Comparison of ENCODE assay signal across 16 cellular contexts in genomic region chr2:238155051-238155760, GRCh38. TPM values are rescaled to one million over a fixed set of nuclear protein-coding genes. Genes with fewer than 3 reads are reported as not detected.
DNase-seq lines count a peak whose midpoint lies in the region; ATAC-seq, FAIRE-seq and TF ChIP-seq lines count a peak whose summit lies in the region.
"Had no signal": no experiment of that assay in that cellular context is flagged by ENCODE, and none has a peak within 500 bp of the region (broad histone marks: within the 10 kb centered on the region; RNA-seq: fewer than 3 reads in every experiment).

No MANE protein-coding gene starts in this region.

- no peaks in the 10 kb centered on the region for H4K20me1 ChIP-seq in K562 (replicated peaks; ENCODE audit: control insufficient read depth, insufficient read depth, low read length)

- POLR2A ChIA-PET in K562 (lab: Yijun Ruan, JAX): no interaction called here

- no peak for TF ChIP-seq CTCF in K562 (IDR thresholded peaks at IDR 0.05 in 2 of 3, conservative IDR thresholded peaks at IDR 0.05 in 1 of 3; ENCODE audit: insufficient read depth in 2 of 3, low read depth in 1 of 3, low read length in 3 of 3)

- CTCF ChIA-PET in K562 (lab: Yijun Ruan, JAX; ENCODE audit: low intra/inter-chr PET ratio): no interaction called here

- H3K36me3 ChIP-seq in K562 (ENCODE audit: control insufficient read depth, insufficient read depth, low read length): no peaks in the 10 kb centered on the region

- FAIRE-seq in K562 (lab: Jason Lieb, UNC): no peak
- FAIRE-seq: keratinocyte had no signal

- no peak overlapping the region for H2AFZ ChIP-seq in K562 (ENCODE audit: low read depth, low read length)

- BruUV-seq in K562 (replicated peaks; lab: Mats Ljungman, UMichigan): no TSS peak

- no peak for ATAC-seq in K562
- ATAC-seq in left ventricle myocardium superior: peak; percentile 38
- no peak for ATAC-seq in HG02970 (IDR thresholded peaks at IDR 0.05; ENCODE audit: low FRiP score, unreplicated experiment)
- ATAC-seq: stimulated activated effector memory CD8-positive, alpha-beta T cell treated with anti-CD3 and anti-CD28 coated beads, Interleukin-12 subunit alpha, Interleukin-12 subunit beta, amount 100 ng/mL, for 72 hours; T-cell had no signal

- no peak for TF ChIP-seq POLR2A in K562 (conservative IDR thresholded peaks at IDR 0.05)

- intact Hi-C loops in K562 (cut with micrococcal nuclease) (no loop called here), left ventricle myocardium superior (cut with micrococcal nuclease) (no loop called here)

- TF ChIP-seq RAD21 in K562 (CRISPR knock-in tag; conservative IDR thresholded peaks at IDR 0.05 in 1 of 2, IDR thresholded peaks at IDR 0.05 in 1 of 2): no peak

- H3K9me3 ChIP-seq in K562 (replicated peaks; ENCODE audit: control insufficient read depth, insufficient read depth, low read depth, low read length): no peaks in the 10 kb centered on the region
- H3K9me3 ChIP-seq: esophagus muscularis mucosa had no signal

- no peak overlapping the region for H3K4me2 ChIP-seq in K562 (ENCODE audit: insufficient read depth, low read length)

- H3K9ac ChIP-seq in K562 (ENCODE audit: insufficient read depth in 1 of 2, low read depth in 2 of 2, low read length in 2 of 2): no peak overlapping the region; a peak in 1 of 4 replicates

- in situ Hi-C loops in K562 (cut with MboI): no loop called here

- no peak overlapping the region for H3K4me3 ChIP-seq in K562
- H3K4me3 ChIP-seq: esophagus muscularis mucosa had no signal

- no peak overlapping the region for H3K27ac ChIP-seq in K562 (ENCODE audit: extremely low read depth, low read depth, low read length)

- H3K27me3 ChIP-seq in K562 (ENCODE audit: control insufficient read depth in 2 of 2, insufficient read depth in 2 of 2, low read length in 2 of 2): no peaks in the 10 kb centered on the region

- TF ChIP-seq EP300 in K562 (IDR thresholded peaks at IDR 0.05; ENCODE audit: low read length): no peak

- peaks cover 0 to 43% of the 10 kb centered on the region in 2 experiments; a peak in 2 of 5 replicates for H3K4me1 ChIP-seq in K562 (replicated peaks in 1 of 2; ENCODE audit: control insufficient read depth in 2 of 2, insufficient read depth in 2 of 2, low read length in 2 of 2)

- DNase-seq in DMS53 treated with DMSO at 0.1 percent for 48 hours (lab: John Stamatoyannopoulos, UW; ENCODE audit: unreplicated experiment): peak; percentile 37
- no peak for DNase-seq in K562 (ENCODE audit: extremely low read depth in 1 of 4, low spot score in 3 of 4)
- DNase-seq in left ventricle myocardium superior: peak; percentile 60
- DNase-seq in renal cortical epithelial cell (ENCODE audit: low read depth): peak; percentile 96
- no peak for DNase-seq in A172 (ENCODE audit: low spot score)
- no peak for DNase-seq in NCI-H2196 (lab: John Stamatoyannopoulos, UW; ENCODE audit: unreplicated experiment)
- DNase-seq in activated CD4-positive, alpha-beta T cell treated with anti-CD3 and anti-CD28 coated beads for 1 hour: no peak
- DNase-seq: activated gamma-delta T cell, GF-D8, NCI-H2107, T-cell had no signal

- H3K9me1 ChIP-seq in K562 (ENCODE audit: control insufficient read depth, insufficient read depth, low read length): no peaks in the 10 kb centered on the region

- no peaks in the 10 kb centered on the region for H3K79me2 ChIP-seq in K562 (ENCODE audit: control insufficient read depth, insufficient read depth, low read length)

- 58% methylated on average over 14 of the region's 19 CpGs for WGBS in K562 (ENCODE audit: insufficient coverage, low coverage, missing lambda C conversion rate)

RNA-seq across cellular contexts. Expression of gene ERFE, which starts 3.6 kb away (rescaled TPM):
- 6.9 and 19.3 TPM in 2 replicates for total RNA-seq in K562 (2011; cell fraction: chromatin; rRNA removed; ENCODE audit: low replicate concordance)
- 14.7 and 17.0 TPM in 2 replicates for total RNA-seq in K562 (2011; cell fraction: nucleolus; rRNA removed)
- 9.9 and 10.2 TPM in 2 replicates for total RNA-seq in K562 (2011; cell fraction: nucleoplasm; rRNA removed)
- total RNA-seq in K562 (2014; rRNA removed) (4.1 and 5.8 TPM in 2 replicates), K562 (2014; rRNA removed; fragmentation: Illumina TruSeq; extraction: Trizol) (2.5 and 3.7 TPM in 2 replicates), K562 (2015; rRNA removed; fragmentation: Illumina TruSeq; extraction: Trizol) (1.0 and 1.1 TPM in 2 replicates), K562 (2021) (6.5 and 6.7 TPM in 2 replicates), left ventricle myocardium superior (not detected), renal cortical epithelial cell (10.4 and 13.9 TPM in 2 replicates)
- polyA plus RNA-seq in K562 (2011; rRNA removed) (2.5 and 3.1 TPM in 2 replicates), K562 (2014; fragmentation: Illumina TruSeq; extraction: Trizol) (5.2 and 5.4 TPM in 2 replicates), K562 (2014; fragmentation: Nextera tagmentation; extraction: Ambion mirVana) (1 to 10 TPM in 1 of 2 experiments, under 1 TPM in 1; 0.55 to 1.1 TPM), K562 (2014; rRNA removed) (7.1 and 8.2 TPM in 2 replicates)
- polyA plus RNA-seq in K562 (2011; cell fraction: cytosol; rRNA removed): 2.4 and 5.0 TPM in 2 replicates
- polyA plus RNA-seq in K562 (2011; cell fraction: nucleus; rRNA removed): 7.7 and 15.1 TPM in 2 replicates
- 2.7 and 20.8 TPM in 2 replicates for polyA plus RNA-seq in K562 (2012)
- polyA minus RNA-seq in K562 (2011; rRNA and poly(A)+ RNA removed): 0.18 and 0.35 TPM in 2 replicates
- polyA minus RNA-seq in K562 (2011; cell fraction: cytosol; rRNA and poly(A)+ RNA removed): 1.0 TPM in 1 of 2 replicates, not detected in the other
- polyA minus RNA-seq in K562 (2011; cell fraction: nucleus; rRNA and poly(A)+ RNA removed): 1.9 and 3.0 TPM in 2 replicates
- 25.3 and 31.3 TPM in 2 replicates for total RNA-seq in A172 (2014; rRNA removed; shearing (Covaris generic))
- total RNA-seq: T-cell had no signal
- polyA plus RNA-seq: CD14-positive monocyte had no signal

RNA-seq across cellular contexts. Expression of gene KLHL30, which starts 16.7 kb away (rescaled TPM):
- total RNA-seq in K562 (2011; cell fraction: chromatin; rRNA removed; ENCODE audit: low replicate concordance): 0.21 TPM in 1 of 2 replicates, not detected in the other
- 0.53 and 0.67 TPM in 2 replicates for total RNA-seq in K562 (2011; cell fraction: nucleolus; rRNA removed)
- total RNA-seq in K562 (2011; cell fraction: nucleoplasm; rRNA removed): 0.07 TPM in 1 of 2 replicates, not detected in the other
- not detected in 2 replicates for total RNA-seq in K562 (2014; rRNA removed)
- total RNA-seq in K562 (2014; rRNA removed; fragmentation: Illumina TruSeq; extraction: Trizol): not detected in 2 replicates
- not detected in 2 replicates for total RNA-seq in K562 (2015; rRNA removed; fragmentation: Illumina TruSeq; extraction: Trizol)
- 0.04 TPM in 1 of 2 replicates, not detected in the other for total RNA-seq in K562 (2021)
- 0.03 TPM in 1 of 2 replicates, not detected in the other for polyA plus RNA-seq in K562 (2011; rRNA removed)
- 0.09 TPM in 1 of 2 replicates, not detected in the other for polyA plus RNA-seq in K562 (2011; cell fraction: cytosol; rRNA removed)
- 0.07 and 0.09 TPM in 2 replicates for polyA plus RNA-seq in K562 (2011; cell fraction: nucleus; rRNA removed)
- 0.03 and 0.06 TPM in 2 replicates for polyA plus RNA-seq in K562 (2012)
- not detected in 2 replicates for polyA plus RNA-seq in K562 (2014; fragmentation: Illumina TruSeq; extraction: Trizol)
- polyA plus RNA-seq in K562 (2014; fragmentation: Nextera tagmentation; extraction: Ambion mirVana): not detected
- not detected in 2 replicates for polyA plus RNA-seq in K562 (2014; rRNA removed)
- not detected in 2 replicates for polyA minus RNA-seq in K562 (2011; rRNA and poly(A)+ RNA removed)
- not detected in 2 replicates for polyA minus RNA-seq in K562 (2011; cell fraction: cytosol; rRNA and poly(A)+ RNA removed)
- polyA minus RNA-seq in K562 (2011; cell fraction: nucleus; rRNA and poly(A)+ RNA removed): 0.11 and 0.13 TPM in 2 replicates
- total RNA-seq in left ventricle myocardium superior: 22.0 TPM
- 0.40 and 0.87 TPM in 2 replicates for total RNA-seq in renal cortical epithelial cell
- 6.3 and 7.4 TPM in 2 replicates for total RNA-seq in A172 (2014; rRNA removed; shearing (Covaris generic))
- total RNA-seq: T-cell had no signal
- polyA plus RNA-seq: keratinocyte had no signal

RNA-seq across cellular contexts. Expression of gene ILKAP, which starts 48.3 kb away (rescaled TPM):
- 68.1 and 109 TPM in 2 replicates for total RNA-seq in K562 (2011; cell fraction: chromatin; rRNA removed; ENCODE audit: low replicate concordance)
- 43.0 and 45.2 TPM in 2 replicates for total RNA-seq in K562 (2011; cell fraction: nucleolus; rRNA removed)
- total RNA-seq in K562 (2011; cell fraction: nucleoplasm; rRNA removed): 64.3 and 84.1 TPM in 2 replicates
- total RNA-seq in K562 (2014; rRNA removed): 20.6 and 25.5 TPM in 2 replicates
- 19.4 and 20.7 TPM in 2 replicates for total RNA-seq in K562 (2014; rRNA removed; fragmentation: Illumina TruSeq; extraction: Trizol)
- total RNA-seq in K562 (2015; rRNA removed; fragmentation: Illumina TruSeq; extraction: Trizol): 17.8 and 18.8 TPM in 2 replicates
- total RNA-seq in K562 (2021): 29.4 and 31.8 TPM in 2 replicates
- 25.1 and 31.7 TPM in 2 replicates for polyA plus RNA-seq in K562 (2011; rRNA removed)
- polyA plus RNA-seq in K562 (2011; cell fraction: cytosol; rRNA removed): 17.5 and 18.4 TPM in 2 replicates
- 63.8 and 66.9 TPM in 2 replicates for polyA plus RNA-seq in K562 (2011; cell fraction: nucleus; rRNA removed)
- 23.4 and 24.4 TPM in 2 replicates for polyA plus RNA-seq in K562 (2012)
- polyA plus RNA-seq in K562 (2014; fragmentation: Illumina TruSeq; extraction: Trizol): 24.8 and 25.0 TPM in 2 replicates
- polyA plus RNA-seq in K562 (2014; fragmentation: Nextera tagmentation; extraction: Ambion mirVana): 1 to 10 TPM; 3.1 to 5.6 TPM
- polyA plus RNA-seq in K562 (2014; rRNA removed): 43.9 and 46.7 TPM in 2 replicates
- 25.0 and 25.6 TPM in 2 replicates for polyA minus RNA-seq in K562 (2011; rRNA and poly(A)+ RNA removed)
- polyA minus RNA-seq in K562 (2011; cell fraction: cytosol; rRNA and poly(A)+ RNA removed): 11.1 and 12.0 TPM in 2 replicates
- polyA minus RNA-seq in K562 (2011; cell fraction: nucleus; rRNA and poly(A)+ RNA removed): 19.9 and 24.2 TPM in 2 replicates
- total RNA-seq in left ventricle myocardium superior: 26.7 TPM
- 11.8 and 20.7 TPM in 2 replicates for total RNA-seq in renal cortical epithelial cell
- 21.2 and 22.2 TPM in 2 replicates for total RNA-seq in A172 (2014; rRNA removed; shearing (Covaris generic))

RNA-seq across cellular contexts. Expression of gene ESPNL, which starts 55.1 kb away (rescaled TPM):
- 0.30 TPM in 1 of 2 replicates, not detected in the other for total RNA-seq in K562 (2011; cell fraction: chromatin; rRNA removed; ENCODE audit: low replicate concordance)
- total RNA-seq in K562 (2011; cell fraction: nucleolus; rRNA removed): 0.26 and 0.33 TPM in 2 replicates
- 0.07 TPM in 1 of 2 replicates, not detected in the other for total RNA-seq in K562 (2011; cell fraction: nucleoplasm; rRNA removed)
- 0.04 and 0.09 TPM in 2 replicates for total RNA-seq in K562 (2014; rRNA removed)
- not detected in 2 replicates for total RNA-seq in K562 (2014; rRNA removed; fragmentation: Illumina TruSeq; extraction: Trizol)
- 0.04 TPM in 2 replicates for total RNA-seq in K562 (2015; rRNA removed; fragmentation: Illumina TruSeq; extraction: Trizol)
- total RNA-seq in K562 (2021): 0.04 and 0.09 TPM in 2 replicates
- polyA plus RNA-seq in K562 (2011; rRNA removed): 0.04 and 0.07 TPM in 2 replicates
- 0.13 and 0.30 TPM in 2 replicates for polyA plus RNA-seq in K562 (2011; cell fraction: cytosol; rRNA removed)
- polyA plus RNA-seq in K562 (2011; cell fraction: nucleus; rRNA removed): 0.28 and 0.55 TPM in 2 replicates
- polyA plus RNA-seq in K562 (2012): 0.06 and 0.10 TPM in 2 replicates
- polyA plus RNA-seq in K562 (2014; fragmentation: Illumina TruSeq; extraction: Trizol): 0.03 and 0.08 TPM in 2 replicates
- polyA plus RNA-seq in K562 (2014; fragmentation: Nextera tagmentation; extraction: Ambion mirVana): not detected
- polyA plus RNA-seq in K562 (2014; rRNA removed): 0.05 TPM in 1 of 2 replicates, not detected in the other
- polyA minus RNA-seq in K562 (2011; rRNA and poly(A)+ RNA removed): not detected in 2 replicates
- polyA minus RNA-seq in K562 (2011; cell fraction: cytosol; rRNA and poly(A)+ RNA removed): not detected in 2 replicates
- 0.44 and 0.94 TPM in 2 replicates for polyA minus RNA-seq in K562 (2011; cell fraction: nucleus; rRNA and poly(A)+ RNA removed)
- total RNA-seq in left ventricle myocardium superior: not detected
- 0.85 and 4.5 TPM in 2 replicates for total RNA-seq in renal cortical epithelial cell
- 0.29 TPM in 1 of 2 replicates, not detected in the other for total RNA-seq in A172 (2014; rRNA removed; shearing (Covaris generic))
- polyA plus RNA-seq: CD14-positive monocyte had no signal

Comparison
In these comparisons a context has a peak if more than half of its experiments do, and no peak if none do; other contexts are left out.
1. DNase-seq: peak in DMS53 treated with DMSO at 0.1 percent for 48 hours (single experiment), left ventricle myocardium superior (single experiment) and renal cortical epithelial cell (single experiment); none in K562 (0 of 4), A172 (single experiment), NCI-H2196 (single experiment) and activated CD4-positive, alpha-beta T cell treated with anti-CD3 and anti-CD28 coated beads for 1 hour (single experiment).